Comparison of ENCODE assay signal across 8 cellular contexts in genomic region chr11:127470485-127470884, GRCh38.
DNase-seq lines count a peak whose midpoint lies in the region; ATAC-seq, FAIRE-seq and TF ChIP-seq lines count a peak whose summit lies in the region.

No MANE protein-coding gene starts in this region.

- H3K9me3 ChIP-seq in kidney (ENCODE audit: control insufficient read depth in 1 of 2, low read length in 2 of 2), result no peaks in the 10 kb centered on the region

- DNase-seq in EH (ENCODE audit: low read depth) (peak; percentile 3), NCI-H526 (lab: John Stamatoyannopoulos, UW) (peak; percentile 64 to 87), kidney (no peak), T-helper 9 cell (no peak), NCI-H1048 (lab: John Stamatoyannopoulos, UW) (no peak)
- DNase-seq in stimulated activated CD4-positive, alpha-beta T cell treated with anti-CD3 and anti-CD28 coated beads, Interleukin-4, amount 100 ng/mL, for 24 hours, result no peak
- no peak for DNase-seq in stimulated activated CD4-positive, alpha-beta T cell treated with anti-CD3 and anti-CD28 coated beads, Interleukin-4, amount 100 ng/mL, for 1 hour

- ATAC-seq in GM21723 (IDR thresholded peaks at IDR 0.05; ENCODE audit: unreplicated experiment), result peak; percentile 59

- FAIRE-seq in kidney (lab: Jason Lieb, UNC), result peak; percentile 64

- intact Hi-C loops in kidney (cut with DNase I), result no loop called here

- no peak for TF ChIP-seq CTCF in kidney (IDR thresholded peaks at IDR 0.05; ENCODE audit: borderline replicate concordance, extremely low read depth, insufficient read depth)

- no peaks in the 10 kb centered on the region for H3K4me1 ChIP-seq in kidney (ENCODE audit: control insufficient read depth in 1 of 2, insufficient read depth in 1 of 2, low read depth in 1 of 2, low read length in 2 of 2)

- no peak overlapping the region for H3K27ac ChIP-seq in kidney (ENCODE audit: low read depth in 2 of 2, low read length in 2 of 2)

- H3K36me3 ChIP-seq in kidney (ENCODE audit: control insufficient read depth in 1 of 2, insufficient read depth in 2 of 2, low read length in 2 of 2), result no peaks in the 10 kb centered on the region

- no peak overlapping the region for H3K9ac ChIP-seq in kidney (ENCODE audit: low read length in 2 of 2)

- no peak overlapping the region for H3K4me3 ChIP-seq in kidney (ENCODE audit: low read length in 2 of 2)

Comparison
In these comparisons a context has a peak if more than half of its experiments do, and no peak if none do; other contexts are left out.
1. DNase-seq: peak in EH (single experiment) and NCI-H526 (2 of 2); none in kidney (single experiment), T-helper 9 cell (single experiment), stimulated activated CD4-positive, alpha-beta T cell treated with anti-CD3 and anti-CD28 coated beads, Interleukin-4, amount 100 ng/mL, for 24 hours (single experiment), NCI-H1048 (single experiment) and stimulated activated CD4-positive, alpha-beta T cell treated with anti-CD3 and anti-CD28 coated beads, Interleukin-4, amount 100 ng/mL, for 1 hour (single experiment).